Comparison of ENCODE assay signal across 8 cellular contexts in genomic region chr20:63706027-63706695, GRCh38. TPM values are rescaled to one million over a fixed set of nuclear protein-coding genes. Genes with fewer than 3 reads are reported as not detected.
A peak's percentile ranks its signal among the peaks of the same experiment; 100 is the strongest.
DNase-seq lines count a peak whose midpoint lies in the region; ATAC-seq, FAIRE-seq and TF ChIP-seq lines count a peak whose summit lies in the region.

No MANE protein-coding gene starts in this region.

- H3K4me1 Mint-ChIP-seq in activated CD8-positive, alpha-beta T cell treated with anti-CD3 and anti-CD28 coated beads, Interleukin-2, amount 10 ng/mL, durations not matched to agents 7 days and 5 days (ENCODE audit: low read depth), result peaks cover 36% of the 10 kb centered on the region
- peaks cover 38 to 46% of the 10 kb centered on the region in 2 donors for H3K4me1 Mint-ChIP-seq in immature natural killer cell

- no peak for ATAC-seq in activated CD8-positive, alpha-beta T cell treated with anti-CD3 and anti-CD28 coated beads, Interleukin-2, amount 10 ng/mL, durations not matched to agents 7 days and 5 days

- POLR2A ChIA-PET in activated CD8-positive, alpha-beta T cell treated with anti-CD3 and anti-CD28 coated beads, Interleukin-2, amount 10 ng/mL, durations not matched to agents 7 days and 5 days (lab: Charles Lee), result interaction anchor here (1.3 kb wide), 1 partner anchor 159 kb away, joined by 4 read pairs; the partner anchor contains the start of gene TPD52L2

- H3K4me1 ChIP-seq in subcutaneous abdominal adipose tissue (ENCODE audit: control insufficient read depth in 5 of 5, insufficient read depth in 5 of 5, low read length in 5 of 5), result peaks cover 12 to 30% (median 26%) of the 10 kb centered on the region in 5 donors

- peaks cover 0 to 48% (median 40%) of the 10 kb centered on the region in 5 donors for H3K36me3 ChIP-seq in subcutaneous abdominal adipose tissue (ENCODE audit: control insufficient read depth in 5 of 5, insufficient read depth in 5 of 5, low read length in 5 of 5)

- H3K27ac ChIP-seq in subcutaneous abdominal adipose tissue (ENCODE audit: low read depth, low read length), result peak overlapping the region; percentile 87

- no peaks in the 10 kb centered on the region for H3K9me3 ChIP-seq in subcutaneous abdominal adipose tissue (ENCODE audit: control insufficient read depth in 5 of 5, low read length in 5 of 5)

- TF ChIP-seq CTCF in D721Med (IDR thresholded peaks at IDR 0.05; ENCODE audit: insufficient read depth, missing control alignments), result no peak

- no peaks in the 10 kb centered on the region for H3K9me3 Mint-ChIP-seq in activated CD8-positive, alpha-beta T cell treated with anti-CD3 and anti-CD28 coated beads, Interleukin-2, amount 10 ng/mL, durations not matched to agents 7 days and 5 days (ENCODE audit: insufficient read depth)
- H3K9me3 Mint-ChIP-seq in immature natural killer cell, result no peaks in the 10 kb centered on the region

- H3K4me3 Mint-ChIP-seq in activated CD8-positive, alpha-beta T cell treated with anti-CD3 and anti-CD28 coated beads, Interleukin-2, amount 10 ng/mL, durations not matched to agents 7 days and 5 days, result peak overlapping the region; percentile 90
- H3K4me3 Mint-ChIP-seq in immature natural killer cell, result peak overlapping the region; percentile 84 to 89 (median 85)

- peak overlapping the region; percentile 81 for H3K27ac Mint-ChIP-seq in activated CD8-positive, alpha-beta T cell treated with anti-CD3 and anti-CD28 coated beads, Interleukin-2, amount 10 ng/mL, durations not matched to agents 7 days and 5 days
- H3K27ac Mint-ChIP-seq in immature natural killer cell, result peak overlapping the region; percentile 83 to 91 (median 88)

- H3K4me3 ChIP-seq in subcutaneous abdominal adipose tissue (ENCODE audit: low read depth in 1 of 5, low read length in 5 of 5), result peak overlapping the region in 4 of 5 donors; percentile 73 to 87 (median 76)

- no peak for FAIRE-seq in D721Med (lab: Jason Lieb, UNC)

- DNase-seq in activated CD8-positive, alpha-beta memory T cell treated with anti-CD3 and anti-CD28 coated beads, Interleukin-2, amount 50 U/mL, for 48 hours, result peak; percentile 50
- no peak for DNase-seq in activated CD8-positive, alpha-beta memory T cell treated with anti-CD3 and anti-CD28 coated beads for 24 hours
- no peak for DNase-seq in activated CD8-positive, alpha-beta T cell treated with anti-CD3 and anti-CD28 coated beads, Interleukin-2, amount 10 ng/mL, durations not matched to agents 7 days and 5 days
- DNase-seq in immature natural killer cell, result no peak
- DNase-seq in erythroblast (lab: John Stamatoyannopoulos, UW), result no peak
- DNase-seq in NCI-H1417 (lab: John Stamatoyannopoulos, UW), result no peak
- no peak for DNase-seq in D721Med (ENCODE audit: insufficient read length, low spot score)

- no peak for TF ChIP-seq POLR2A in erythroblast (IDR thresholded peaks at IDR 0.05; ENCODE audit: low read length)

- H3K9ac ChIP-seq in subcutaneous abdominal adipose tissue (ENCODE audit: low read length in 5 of 5), result peak overlapping the region; percentile 81 to 95 (median 87)

- CTCF ChIA-PET in activated CD8-positive, alpha-beta T cell treated with anti-CD3 and anti-CD28 coated beads, Interleukin-2, amount 10 ng/mL, durations not matched to agents 7 days and 5 days (lab: Charles Lee), result interaction anchor here (0.6 to 4.2 kb wide), 5 partner anchors 27 to 158 kb away, joined by 3 to 70 read pairs (median 15); partner anchors contain the start of genes LIME1, SLC2A4RG and TPD52L2

- H3K36me3 Mint-ChIP-seq in activated CD8-positive, alpha-beta T cell treated with anti-CD3 and anti-CD28 coated beads, Interleukin-2, amount 10 ng/mL, durations not matched to agents 7 days and 5 days (ENCODE audit: low read depth), result peaks cover 49% of the 10 kb centered on the region
- peaks cover 0 to 19% (median 9%) of the 10 kb centered on the region in 3 donors for H3K36me3 Mint-ChIP-seq in immature natural killer cell

- H3K27me3 ChIP-seq in subcutaneous abdominal adipose tissue (ENCODE audit: control insufficient read depth in 5 of 5, insufficient read depth in 4 of 5, low read length in 5 of 5), result peaks cover 0 to 2% (median 0%) of the 10 kb centered on the region in 5 donors

- no peaks in the 10 kb centered on the region for H3K27me3 Mint-ChIP-seq in activated CD8-positive, alpha-beta T cell treated with anti-CD3 and anti-CD28 coated beads, Interleukin-2, amount 10 ng/mL, durations not matched to agents 7 days and 5 days (ENCODE audit: low read depth)
- peaks cover 0 to 10% (median 5%) of the 10 kb centered on the region in 3 donors for H3K27me3 Mint-ChIP-seq in immature natural killer cell (ENCODE audit: low read depth in 3 of 3)

RNA-seq across cellular contexts. Expression of gene ARFRP1, which starts 1.6 kb away (rescaled TPM):
- 10 to 100 TPM; 55.2 to 57.6 TPM for total RNA-seq in activated CD8-positive, alpha-beta T cell treated with anti-CD3 and anti-CD28 coated beads, Interleukin-2, amount 10 ng/mL, durations not matched to agents 7 days and 5 days
- polyA plus RNA-seq in immature natural killer cell, result 10 to 100 TPM; 43.0 to 72.7 (median 54.3) TPM

RNA-seq across cellular contexts. Expression of gene ZGPAT, which starts 1.7 kb away (rescaled TPM):
- total RNA-seq in activated CD8-positive, alpha-beta T cell treated with anti-CD3 and anti-CD28 coated beads, Interleukin-2, amount 10 ng/mL, durations not matched to agents 7 days and 5 days, result 10 to 100 TPM; 38.6 to 43.5 TPM
- polyA plus RNA-seq in immature natural killer cell, result 10 to 100 TPM; 26.6 to 64.1 (median 33.9) TPM

RNA-seq across cellular contexts. Expression of gene TNFRSF6B, which starts 9.7 kb away (rescaled TPM):
- total RNA-seq in activated CD8-positive, alpha-beta T cell treated with anti-CD3 and anti-CD28 coated beads, Interleukin-2, amount 10 ng/mL, durations not matched to agents 7 days and 5 days, result not detected
- polyA plus RNA-seq in immature natural killer cell, result not detected

RNA-seq across cellular contexts. Expression of gene LIME1, which starts 30.3 kb away (rescaled TPM):
- 100 to 1,000 TPM; 163 to 165 TPM for total RNA-seq in activated CD8-positive, alpha-beta T cell treated with anti-CD3 and anti-CD28 coated beads, Interleukin-2, amount 10 ng/mL, durations not matched to agents 7 days and 5 days
- polyA plus RNA-seq in immature natural killer cell, result 100 to 1,000 TPM; 177 to 227 (median 180) TPM

RNA-seq across cellular contexts. Expression of gene SLC2A4RG, which starts 33.4 kb away (rescaled TPM):
- 10 to 100 TPM; 97.2 TPM for total RNA-seq in activated CD8-positive, alpha-beta T cell treated with anti-CD3 and anti-CD28 coated beads, Interleukin-2, amount 10 ng/mL, durations not matched to agents 7 days and 5 days
- 1 to 10 TPM; 1.5 to 3.6 (median 3.2) TPM for polyA plus RNA-seq in immature natural killer cell
